ENCODE assay signal across 2 cellular contexts in the genomic region with DNA sequence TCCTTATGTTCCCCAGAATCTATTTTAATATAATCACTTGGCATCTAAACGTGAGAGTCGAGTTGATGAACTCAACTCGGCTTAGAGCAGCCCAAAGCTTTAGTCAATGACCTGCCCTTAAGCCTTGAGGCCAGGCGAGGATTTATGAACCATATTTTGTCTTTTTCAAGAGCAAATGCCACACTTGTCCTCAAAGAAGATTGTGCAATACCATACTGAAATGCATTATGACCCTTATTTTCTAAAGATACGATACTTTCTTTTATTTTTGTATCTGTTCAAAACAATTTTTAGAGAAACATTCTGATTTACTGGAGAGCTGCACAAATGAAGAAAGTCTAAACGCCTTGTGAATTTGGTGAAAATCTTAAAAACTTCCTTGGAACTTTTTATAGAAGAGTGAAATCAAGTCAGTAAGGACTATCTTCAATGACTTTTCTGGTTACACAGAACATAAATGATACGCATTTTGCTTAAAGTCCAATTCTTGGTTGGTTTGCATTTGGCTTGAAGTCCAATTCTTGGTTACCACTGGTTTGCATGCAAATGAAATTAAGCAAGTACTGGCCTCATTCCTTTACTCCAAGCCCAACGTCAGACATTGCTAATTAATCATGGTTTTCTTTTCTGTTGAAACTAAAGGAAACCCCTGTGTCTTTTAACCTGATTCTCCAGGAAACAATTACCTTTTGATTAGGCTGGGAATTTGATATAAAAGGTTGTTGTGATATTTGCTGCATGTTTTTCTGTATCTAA.
TF ChIP-seq lines count a peak whose summit lies in the region.

No MANE protein-coding gene starts in this region.

TF ChIP-seq in HepG2, 621 proteins besides CTCF, POLR2A, EP300 and RAD21:
- TF ChIP-seq NCOA2 (CRISPR knock-in tag; IDR thresholded peaks at IDR 0.05) (no peak), CEBPB (IDR thresholded peaks at IDR 0.05; ENCODE audit: borderline replicate concordance, low read depth, low read length) (peak; percentile 85)

TF ChIP-seq in K562, 482 proteins besides CTCF, POLR2A, EP300 and RAD21 (continued from another document):
- no peak for TF ChIP-seq CEBPG (CRISPR knock-in tag; IDR thresholded peaks at IDR 0.05)
- peak; percentile 31 to 82; a peak in 2 of 4 replicates for TF ChIP-seq CEBPG (tag; conservative IDR thresholded peaks at IDR 0.05 in 1 of 2, IDR thresholded peaks at IDR 0.05 in 1 of 2)
- no peak for TF ChIP-seq SETDB1 (IDR thresholded peaks at IDR 0.05; ENCODE audit: low read length)
- no peak for TF ChIP-seq HMG20A (CRISPR knock-in tag; conservative IDR thresholded peaks at IDR 0.05)
- peak; percentile 78 for TF ChIP-seq CEBPB (tag; IDR thresholded peaks at IDR 0.05)
- no peak for TF ChIP-seq HMGN3 (IDR thresholded peaks at IDR 0.05; ENCODE audit: borderline replicate concordance, extremely low read depth, insufficient read length, low read depth, low read length)
- no peak for TF ChIP-seq ZNF239 (CRISPR knock-in tag; IDR thresholded peaks at IDR 0.05)
- no peak for TF ChIP-seq ZNF282 (CRISPR knock-in tag; IDR thresholded peaks at IDR 0.05)
- TF ChIP-seq, protein P1, sequence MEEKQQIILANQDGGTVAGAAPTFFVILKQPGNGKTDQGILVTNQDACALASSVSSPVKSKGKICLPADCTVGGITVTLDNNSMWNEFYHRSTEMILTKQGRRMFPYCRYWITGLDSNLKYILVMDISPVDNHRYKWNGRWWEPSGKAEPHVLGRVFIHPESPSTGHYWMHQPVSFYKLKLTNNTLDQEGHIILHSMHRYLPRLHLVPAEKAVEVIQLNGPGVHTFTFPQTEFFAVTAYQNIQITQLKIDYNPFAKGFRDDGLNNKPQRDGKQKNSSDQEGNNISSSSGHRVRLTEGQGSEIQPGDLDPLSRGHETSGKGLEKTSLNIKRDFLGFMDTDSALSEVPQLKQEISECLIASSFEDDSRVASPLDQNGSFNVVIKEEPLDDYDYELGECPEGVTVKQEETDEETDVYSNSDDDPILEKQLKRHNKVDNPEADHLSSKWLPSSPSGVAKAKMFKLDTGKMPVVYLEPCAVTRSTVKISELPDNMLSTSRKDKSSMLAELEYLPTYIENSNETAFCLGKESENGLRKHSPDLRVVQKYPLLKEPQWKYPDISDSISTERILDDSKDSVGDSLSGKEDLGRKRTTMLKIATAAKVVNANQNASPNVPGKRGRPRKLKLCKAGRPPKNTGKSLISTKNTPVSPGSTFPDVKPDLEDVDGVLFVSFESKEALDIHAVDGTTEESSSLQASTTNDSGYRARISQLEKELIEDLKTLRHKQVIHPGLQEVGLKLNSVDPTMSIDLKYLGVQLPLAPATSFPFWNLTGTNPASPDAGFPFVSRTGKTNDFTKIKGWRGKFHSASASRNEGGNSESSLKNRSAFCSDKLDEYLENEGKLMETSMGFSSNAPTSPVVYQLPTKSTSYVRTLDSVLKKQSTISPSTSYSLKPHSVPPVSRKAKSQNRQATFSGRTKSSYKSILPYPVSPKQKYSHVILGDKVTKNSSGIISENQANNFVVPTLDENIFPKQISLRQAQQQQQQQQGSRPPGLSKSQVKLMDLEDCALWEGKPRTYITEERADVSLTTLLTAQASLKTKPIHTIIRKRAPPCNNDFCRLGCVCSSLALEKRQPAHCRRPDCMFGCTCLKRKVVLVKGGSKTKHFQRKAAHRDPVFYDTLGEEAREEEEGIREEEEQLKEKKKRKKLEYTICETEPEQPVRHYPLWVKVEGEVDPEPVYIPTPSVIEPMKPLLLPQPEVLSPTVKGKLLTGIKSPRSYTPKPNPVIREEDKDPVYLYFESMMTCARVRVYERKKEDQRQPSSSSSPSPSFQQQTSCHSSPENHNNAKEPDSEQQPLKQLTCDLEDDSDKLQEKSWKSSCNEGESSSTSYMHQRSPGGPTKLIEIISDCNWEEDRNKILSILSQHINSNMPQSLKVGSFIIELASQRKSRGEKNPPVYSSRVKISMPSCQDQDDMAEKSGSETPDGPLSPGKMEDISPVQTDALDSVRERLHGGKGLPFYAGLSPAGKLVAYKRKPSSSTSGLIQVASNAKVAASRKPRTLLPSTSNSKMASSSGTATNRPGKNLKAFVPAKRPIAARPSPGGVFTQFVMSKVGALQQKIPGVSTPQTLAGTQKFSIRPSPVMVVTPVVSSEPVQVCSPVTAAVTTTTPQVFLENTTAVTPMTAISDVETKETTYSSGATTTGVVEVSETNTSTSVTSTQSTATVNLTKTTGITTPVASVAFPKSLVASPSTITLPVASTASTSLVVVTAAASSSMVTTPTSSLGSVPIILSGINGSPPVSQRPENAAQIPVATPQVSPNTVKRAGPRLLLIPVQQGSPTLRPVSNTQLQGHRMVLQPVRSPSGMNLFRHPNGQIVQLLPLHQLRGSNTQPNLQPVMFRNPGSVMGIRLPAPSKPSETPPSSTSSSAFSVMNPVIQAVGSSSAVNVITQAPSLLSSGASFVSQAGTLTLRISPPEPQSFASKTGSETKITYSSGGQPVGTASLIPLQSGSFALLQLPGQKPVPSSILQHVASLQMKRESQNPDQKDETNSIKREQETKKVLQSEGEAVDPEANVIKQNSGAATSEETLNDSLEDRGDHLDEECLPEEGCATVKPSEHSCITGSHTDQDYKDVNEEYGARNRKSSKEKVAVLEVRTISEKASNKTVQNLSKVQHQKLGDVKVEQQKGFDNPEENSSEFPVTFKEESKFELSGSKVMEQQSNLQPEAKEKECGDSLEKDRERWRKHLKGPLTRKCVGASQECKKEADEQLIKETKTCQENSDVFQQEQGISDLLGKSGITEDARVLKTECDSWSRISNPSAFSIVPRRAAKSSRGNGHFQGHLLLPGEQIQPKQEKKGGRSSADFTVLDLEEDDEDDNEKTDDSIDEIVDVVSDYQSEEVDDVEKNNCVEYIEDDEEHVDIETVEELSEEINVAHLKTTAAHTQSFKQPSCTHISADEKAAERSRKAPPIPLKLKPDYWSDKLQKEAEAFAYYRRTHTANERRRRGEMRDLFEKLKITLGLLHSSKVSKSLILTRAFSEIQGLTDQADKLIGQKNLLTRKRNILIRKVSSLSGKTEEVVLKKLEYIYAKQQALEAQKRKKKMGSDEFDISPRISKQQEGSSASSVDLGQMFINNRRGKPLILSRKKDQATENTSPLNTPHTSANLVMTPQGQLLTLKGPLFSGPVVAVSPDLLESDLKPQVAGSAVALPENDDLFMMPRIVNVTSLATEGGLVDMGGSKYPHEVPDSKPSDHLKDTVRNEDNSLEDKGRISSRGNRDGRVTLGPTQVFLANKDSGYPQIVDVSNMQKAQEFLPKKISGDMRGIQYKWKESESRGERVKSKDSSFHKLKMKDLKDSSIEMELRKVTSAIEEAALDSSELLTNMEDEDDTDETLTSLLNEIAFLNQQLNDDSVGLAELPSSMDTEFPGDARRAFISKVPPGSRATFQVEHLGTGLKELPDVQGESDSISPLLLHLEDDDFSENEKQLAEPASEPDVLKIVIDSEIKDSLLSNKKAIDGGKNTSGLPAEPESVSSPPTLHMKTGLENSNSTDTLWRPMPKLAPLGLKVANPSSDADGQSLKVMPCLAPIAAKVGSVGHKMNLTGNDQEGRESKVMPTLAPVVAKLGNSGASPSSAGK (IDR thresholded peaks at IDR 0.05) = no peak
- TF ChIP-seq, protein P2, sequence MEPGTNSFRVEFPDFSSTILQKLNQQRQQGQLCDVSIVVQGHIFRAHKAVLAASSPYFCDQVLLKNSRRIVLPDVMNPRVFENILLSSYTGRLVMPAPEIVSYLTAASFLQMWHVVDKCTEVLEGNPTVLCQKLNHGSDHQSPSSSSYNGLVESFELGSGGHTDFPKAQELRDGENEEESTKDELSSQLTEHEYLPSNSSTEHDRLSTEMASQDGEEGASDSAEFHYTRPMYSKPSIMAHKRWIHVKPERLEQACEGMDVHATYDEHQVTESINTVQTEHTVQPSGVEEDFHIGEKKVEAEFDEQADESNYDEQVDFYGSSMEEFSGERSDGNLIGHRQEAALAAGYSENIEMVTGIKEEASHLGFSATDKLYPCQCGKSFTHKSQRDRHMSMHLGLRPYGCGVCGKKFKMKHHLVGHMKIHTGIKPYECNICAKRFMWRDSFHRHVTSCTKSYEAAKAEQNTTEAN (CRISPR knock-in tag; IDR thresholded peaks at IDR 0.05) = no peak
- TF ChIP-seq, protein P3, sequence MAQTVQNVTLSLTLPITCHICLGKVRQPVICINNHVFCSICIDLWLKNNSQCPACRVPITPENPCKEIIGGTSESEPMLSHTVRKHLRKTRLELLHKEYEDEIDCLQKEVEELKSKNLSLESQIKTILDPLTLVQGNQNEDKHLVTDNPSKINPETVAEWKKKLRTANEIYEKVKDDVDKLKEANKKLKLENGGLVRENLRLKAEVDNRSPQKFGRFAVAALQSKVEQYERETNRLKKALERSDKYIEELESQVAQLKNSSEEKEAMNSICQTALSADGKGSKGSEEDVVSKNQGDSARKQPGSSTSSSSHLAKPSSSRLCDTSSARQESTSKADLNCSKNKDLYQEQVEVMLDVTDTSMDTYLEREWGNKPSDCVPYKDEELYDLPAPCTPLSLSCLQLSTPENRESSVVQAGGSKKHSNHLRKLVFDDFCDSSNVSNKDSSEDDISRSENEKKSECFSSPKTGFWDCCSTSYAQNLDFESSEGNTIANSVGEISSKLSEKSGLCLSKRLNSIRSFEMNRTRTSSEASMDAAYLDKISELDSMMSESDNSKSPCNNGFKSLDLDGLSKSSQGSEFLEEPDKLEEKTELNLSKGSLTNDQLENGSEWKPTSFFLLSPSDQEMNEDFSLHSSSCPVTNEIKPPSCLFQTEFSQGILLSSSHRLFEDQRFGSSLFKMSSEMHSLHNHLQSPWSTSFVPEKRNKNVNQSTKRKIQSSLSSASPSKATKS (CRISPR knock-in tag; IDR thresholded peaks at IDR 0.05) = no peak
- TF ChIP-seq, protein P4, sequence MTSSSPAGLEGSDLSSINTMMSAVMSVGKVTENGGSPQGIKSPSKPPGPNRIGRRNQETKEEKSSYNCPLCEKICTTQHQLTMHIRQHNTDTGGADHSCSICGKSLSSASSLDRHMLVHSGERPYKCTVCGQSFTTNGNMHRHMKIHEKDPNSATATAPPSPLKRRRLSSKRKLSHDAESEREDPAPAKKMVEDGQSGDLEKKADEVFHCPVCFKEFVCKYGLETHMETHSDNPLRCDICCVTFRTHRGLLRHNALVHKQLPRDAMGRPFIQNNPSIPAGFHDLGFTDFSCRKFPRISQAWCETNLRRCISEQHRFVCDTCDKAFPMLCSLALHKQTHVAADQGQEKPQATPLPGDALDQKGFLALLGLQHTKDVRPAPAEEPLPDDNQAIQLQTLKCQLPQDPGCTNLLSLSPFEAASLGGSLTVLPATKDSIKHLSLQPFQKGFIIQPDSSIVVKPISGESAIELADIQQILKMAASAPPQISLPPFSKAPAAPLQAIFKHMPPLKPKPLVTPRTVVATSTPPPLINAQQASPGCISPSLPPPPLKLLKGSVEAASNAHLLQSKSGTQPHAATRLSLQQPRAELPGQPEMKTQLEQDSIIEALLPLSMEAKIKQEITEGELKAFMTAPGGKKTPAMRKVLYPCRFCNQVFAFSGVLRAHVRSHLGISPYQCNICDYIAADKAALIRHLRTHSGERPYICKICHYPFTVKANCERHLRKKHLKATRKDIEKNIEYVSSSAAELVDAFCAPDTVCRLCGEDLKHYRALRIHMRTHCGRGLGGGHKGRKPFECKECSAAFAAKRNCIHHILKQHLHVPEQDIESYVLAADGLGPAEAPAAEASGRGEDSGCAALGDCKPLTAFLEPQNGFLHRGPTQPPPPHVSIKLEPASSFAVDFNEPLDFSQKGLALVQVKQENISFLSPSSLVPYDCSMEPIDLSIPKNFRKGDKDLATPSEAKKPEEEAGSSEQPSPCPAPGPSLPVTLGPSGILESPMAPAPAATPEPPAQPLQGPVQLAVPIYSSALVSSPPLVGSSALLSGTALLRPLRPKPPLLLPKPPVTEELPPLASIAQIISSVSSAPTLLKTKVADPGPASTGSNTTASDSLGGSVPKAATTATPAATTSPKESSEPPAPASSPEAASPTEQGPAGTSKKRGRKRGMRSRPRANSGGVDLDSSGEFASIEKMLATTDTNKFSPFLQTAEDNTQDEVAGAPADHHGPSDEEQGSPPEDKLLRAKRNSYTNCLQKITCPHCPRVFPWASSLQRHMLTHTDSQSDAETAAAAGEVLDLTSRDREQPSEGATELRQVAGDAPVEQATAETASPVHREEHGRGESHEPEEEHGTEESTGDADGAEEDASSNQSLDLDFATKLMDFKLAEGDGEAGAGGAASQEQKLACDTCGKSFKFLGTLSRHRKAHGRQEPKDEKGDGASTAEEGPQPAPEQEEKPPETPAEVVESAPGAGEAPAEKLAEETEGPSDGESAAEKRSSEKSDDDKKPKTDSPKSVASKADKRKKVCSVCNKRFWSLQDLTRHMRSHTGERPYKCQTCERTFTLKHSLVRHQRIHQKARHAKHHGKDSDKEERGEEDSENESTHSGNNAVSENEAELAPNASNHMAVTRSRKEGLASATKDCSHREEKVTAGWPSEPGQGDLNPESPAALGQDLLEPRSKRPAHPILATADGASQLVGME (CRISPR knock-in tag; IDR thresholded peaks at IDR 0.05) = no peak
- no peak for TF ChIP-seq DPF2 (IDR thresholded peaks at IDR 0.05)
- TF ChIP-seq SIN3A (IDR thresholded peaks at IDR 0.05; ENCODE audit: borderline replicate concordance in 2 of 2, control insufficient read depth in 1 of 2, low read depth in 2 of 2, low read length in 2 of 2) = no peak
- TF ChIP-seq, protein P5, sequence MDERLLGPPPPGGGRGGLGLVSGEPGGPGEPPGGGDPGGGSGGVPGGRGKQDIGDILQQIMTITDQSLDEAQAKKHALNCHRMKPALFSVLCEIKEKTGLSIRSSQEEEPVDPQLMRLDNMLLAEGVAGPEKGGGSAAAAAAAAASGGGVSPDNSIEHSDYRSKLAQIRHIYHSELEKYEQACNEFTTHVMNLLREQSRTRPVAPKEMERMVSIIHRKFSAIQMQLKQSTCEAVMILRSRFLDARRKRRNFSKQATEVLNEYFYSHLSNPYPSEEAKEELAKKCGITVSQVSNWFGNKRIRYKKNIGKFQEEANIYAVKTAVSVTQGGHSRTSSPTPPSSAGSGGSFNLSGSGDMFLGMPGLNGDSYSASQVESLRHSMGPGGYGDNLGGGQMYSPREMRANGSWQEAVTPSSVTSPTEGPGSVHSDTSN (CRISPR knock-in tag; IDR thresholded peaks at IDR 0.05; ENCODE audit: low read depth) = no peak
- TF ChIP-seq, protein P5 (tag; conservative IDR thresholded peaks at IDR 0.05; ENCODE audit: low read depth) = no peak
- TF ChIP-seq, protein P6, sequence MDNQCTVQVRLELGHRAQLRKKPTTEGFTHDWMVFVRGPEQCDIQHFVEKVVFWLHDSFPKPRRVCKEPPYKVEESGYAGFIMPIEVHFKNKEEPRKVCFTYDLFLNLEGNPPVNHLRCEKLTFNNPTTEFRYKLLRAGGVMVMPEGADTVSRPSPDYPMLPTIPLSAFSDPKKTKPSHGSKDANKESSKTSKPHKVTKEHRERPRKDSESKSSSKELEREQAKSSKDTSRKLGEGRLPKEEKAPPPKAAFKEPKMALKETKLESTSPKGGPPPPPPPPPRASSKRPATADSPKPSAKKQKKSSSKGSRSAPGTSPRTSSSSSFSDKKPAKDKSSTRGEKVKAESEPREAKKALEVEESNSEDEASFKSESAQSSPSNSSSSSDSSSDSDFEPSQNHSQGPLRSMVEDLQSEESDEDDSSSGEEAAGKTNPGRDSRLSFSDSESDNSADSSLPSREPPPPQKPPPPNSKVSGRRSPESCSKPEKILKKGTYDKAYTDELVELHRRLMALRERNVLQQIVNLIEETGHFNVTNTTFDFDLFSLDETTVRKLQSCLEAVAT (IDR thresholded peaks at IDR 0.05) = no peak
TF ChIP-seq in K562: peak in this region for 2.
